Comparison of ENCODE assay signal across 9 cellular contexts in genomic region chr3:89851974-89852621, GRCh38.
DNase-seq lines count a peak whose midpoint lies in the region; ATAC-seq lines count a peak whose summit lies in the region.
"Had no signal": no experiment of that assay in that cellular context is flagged by ENCODE, and none has a peak within 500 bp of the region (broad histone marks: within the 10 kb centered on the region; RNA-seq: fewer than 3 reads in every experiment).

No MANE protein-coding gene starts in this region.

- H3K9me3 Mint-ChIP-seq in stimulated activated naive B cell treated with anti-CD40 and anti-IgM and Interleukin-4, amounts not matched to agents 10 μg/mL and 1 μg/mL and 100 μg/mL, for 72 hours: peaks cover 0 to 3% of the 10 kb centered on the region in 2 donors
- H3K9me3 Mint-ChIP-seq in activated T-cell treated with anti-CD3 and anti-CD28 coated beads, Interleukin-2, amount 50 U/mL, for 24 hours: peaks cover 21% of the 10 kb centered on the region

- no peaks in the 10 kb centered on the region for H3K27me3 Mint-ChIP-seq in stimulated activated naive B cell treated with anti-CD40 and anti-IgM and Interleukin-4, amounts not matched to agents 10 μg/mL and 1 μg/mL and 100 μg/mL, for 72 hours
- H3K27me3 Mint-ChIP-seq in activated T-cell treated with anti-CD3 and anti-CD28 coated beads, Interleukin-2, amount 50 U/mL, for 24 hours: no peaks in the 10 kb centered on the region
- H3K27me3 Mint-ChIP-seq: activated B cell treated with CpG ODN at 0.5 μM for 24 hours had no signal

- H3K36me3 Mint-ChIP-seq in stimulated activated naive B cell treated with anti-CD40 and anti-IgM and Interleukin-4, amounts not matched to agents 10 μg/mL and 1 μg/mL and 100 μg/mL, for 72 hours: no peaks in the 10 kb centered on the region
- no peaks in the 10 kb centered on the region for H3K36me3 Mint-ChIP-seq in activated T-cell treated with anti-CD3 and anti-CD28 coated beads, Interleukin-2, amount 50 U/mL, for 24 hours (ENCODE audit: low read depth)

- no peaks in the 10 kb centered on the region for H3K4me1 Mint-ChIP-seq in stimulated activated naive B cell treated with anti-CD40 and anti-IgM and Interleukin-4, amounts not matched to agents 10 μg/mL and 1 μg/mL and 100 μg/mL, for 72 hours
- H3K4me1 Mint-ChIP-seq in activated T-cell treated with anti-CD3 and anti-CD28 coated beads, Interleukin-2, amount 50 U/mL, for 24 hours (ENCODE audit: low read depth): no peaks in the 10 kb centered on the region
- H3K4me1 Mint-ChIP-seq: activated B cell treated with CpG ODN at 0.5 μM for 24 hours had no signal

- DNase-seq in DMS153 treated with DMSO at 0.1 percent for 48 hours (lab: John Stamatoyannopoulos, UW; ENCODE audit: unreplicated experiment) (peak; percentile 24), NAMALWA (ENCODE audit: low spot score) (peak; percentile 36), T47D (ENCODE audit: low read depth in 1 of 2, low spot score in 1 of 2) (peak; percentile 4 to 64), midbrain (lab: John Stamatoyannopoulos, UW) (peak; percentile 3), activated T-cell treated with anti-CD3 and anti-CD28 coated beads for 4 hours (no peak)
- no peak for DNase-seq in stimulated activated naive B cell treated with anti-CD40 and anti-IgM and Interleukin-4, amounts not matched to agents 10 μg/mL and 1 μg/mL and 100 μg/mL, for 72 hours
- no peak for DNase-seq in activated T-cell treated with anti-CD3 and anti-CD28 coated beads, Interleukin-2, amount 50 U/mL, for 24 hours
- DNase-seq: activated B cell treated with CpG ODN at 0.5 μM for 24 hours had no signal

- in situ Hi-C loops in T47D (cut with HindIII; ENCODE audit: low pct_unique_long_range_greater_than_20kb, low sequenced_read_pairs): no loop called here

- no peak overlapping the region for H3K4me3 Mint-ChIP-seq in stimulated activated naive B cell treated with anti-CD40 and anti-IgM and Interleukin-4, amounts not matched to agents 10 μg/mL and 1 μg/mL and 100 μg/mL, for 72 hours
- H3K4me3 Mint-ChIP-seq in activated T-cell treated with anti-CD3 and anti-CD28 coated beads, Interleukin-2, amount 50 U/mL, for 24 hours: no peak overlapping the region
- H3K4me3 Mint-ChIP-seq: activated B cell treated with CpG ODN at 0.5 μM for 24 hours had no signal

- no peak for ATAC-seq in HG03280 (IDR thresholded peaks at IDR 0.05; ENCODE audit: unreplicated experiment)
- ATAC-seq in stimulated activated naive B cell treated with anti-CD40 and anti-IgM and Interleukin-4, amounts not matched to agents 10 μg/mL and 1 μg/mL and 100 μg/mL, for 72 hours (replicated peaks): no peak

- H3K27ac Mint-ChIP-seq in stimulated activated naive B cell treated with anti-CD40 and anti-IgM and Interleukin-4, amounts not matched to agents 10 μg/mL and 1 μg/mL and 100 μg/mL, for 72 hours: no peak overlapping the region
- H3K27ac Mint-ChIP-seq in activated T-cell treated with anti-CD3 and anti-CD28 coated beads, Interleukin-2, amount 50 U/mL, for 24 hours: no peak overlapping the region
- H3K27ac Mint-ChIP-seq: activated B cell treated with CpG ODN at 0.5 μM for 24 hours had no signal

Comparison
In these comparisons a context has a peak if more than half of its experiments do, and no peak if none do; other contexts are left out.
1. DNase-seq: peak in DMS153 treated with DMSO at 0.1 percent for 48 hours (single experiment), NAMALWA (single experiment), T47D (2 of 2) and midbrain (single experiment); none in activated T-cell treated with anti-CD3 and anti-CD28 coated beads for 4 hours (single experiment), stimulated activated naive B cell treated with anti-CD40 and anti-IgM and Interleukin-4, amounts not matched to agents 10 μg/mL and 1 μg/mL and 100 μg/mL, for 72 hours (single experiment) and activated T-cell treated with anti-CD3 and anti-CD28 coated beads, Interleukin-2, amount 50 U/mL, for 24 hours (single experiment).